9 cellular contexts compared by ENCODE assay signal in genomic region chr20:50848341-50848808, GRCh38. TPM values are rescaled to one million over a fixed set of nuclear protein-coding genes. Genes with fewer than 3 reads are reported as not detected.
DNase-seq lines count a peak whose midpoint lies in the region; ATAC-seq, FAIRE-seq and TF ChIP-seq lines count a peak whose summit lies in the region.
"Had no signal": no experiment of that assay in that cellular context is flagged by ENCODE, and none has a peak within 500 bp of the region (broad histone marks: within the 10 kb centered on the region; RNA-seq: fewer than 3 reads in every experiment).

No MANE protein-coding gene starts in this region.

- H3K9me3 Mint-ChIP-seq in WTC11 (no peaks in the 10 kb centered on the region), progenitor cell of endocrine pancreas (ENCODE audit: low read depth) (no peaks in the 10 kb centered on the region)

- H3K36me3 ChIP-seq in pancreas, result no peaks in the 10 kb centered on the region
- H3K36me3 ChIP-seq: Peyer's patch had no signal

- H3K4me3 Mint-ChIP-seq in WTC11, result no peak overlapping the region
- H3K4me3 Mint-ChIP-seq in progenitor cell of endocrine pancreas (ENCODE audit: low read depth), result no peak overlapping the region

- H3K27me3 Mint-ChIP-seq in WTC11 (ENCODE audit: low read depth), result no peaks in the 10 kb centered on the region
- H3K27me3 Mint-ChIP-seq in progenitor cell of endocrine pancreas, result peaks cover 6% of the 10 kb centered on the region

- no peak for FAIRE-seq in pancreas (lab: Jason Lieb, UNC)

- H3K27ac Mint-ChIP-seq in WTC11, result peak overlapping the region; percentile 83
- no peak overlapping the region for H3K27ac Mint-ChIP-seq in progenitor cell of endocrine pancreas

- no peaks in the 10 kb centered on the region for H3K27me3 ChIP-seq in pancreas
- H3K27me3 ChIP-seq: Peyer's patch had no signal

- 23 to 37% methylated on average over 8 of the region's 8 CpGs for WGBS in pancreas, 2 donors

- no peaks in the 10 kb centered on the region for H3K36me3 Mint-ChIP-seq in WTC11
- peaks cover 1% of the 10 kb centered on the region for H3K36me3 Mint-ChIP-seq in progenitor cell of endocrine pancreas (ENCODE audit: insufficient read depth)

- H3K4me1 Mint-ChIP-seq in WTC11 (peaks cover 30% of the 10 kb centered on the region), progenitor cell of endocrine pancreas (ENCODE audit: low read depth) (no peaks in the 10 kb centered on the region)

- H3K4me3 ChIP-seq in fibroblast of pulmonary artery (replicated peaks; ENCODE audit: low read depth, low read length) (no peak overlapping the region), pancreas (peak overlapping the region in 1 of 4 donors; percentile 25)
- H3K4me3 ChIP-seq: Peyer's patch had no signal

- DNase-seq in GM03348 (ENCODE audit: low spot score) (peak; percentile 23), WTC11 (ENCODE audit: low spot score) (no peak), fibroblast of pulmonary artery (ENCODE audit: low read depth) (peak; percentile 51), pancreas (peak in 4 of 6 donors; percentile 22 to 67 (median 52)), progenitor cell of endocrine pancreas (ENCODE audit: low spot score, unreplicated experiment) (no peak), Kasumi-1 (lab: John Stamatoyannopoulos, UW) (no peak), GM10248 (ENCODE audit: extremely low spot score) (no peak)
- no peak for DNase-seq in activated effector memory CD4-positive, alpha-beta T cell treated with Interleukin-2 at 50 U/mL for 16 hours

- ATAC-seq in WTC11, result no peak
- ATAC-seq in pancreas, result peak; percentile 57 to 74 (median 65)

- CTCF ChIA-PET in WTC11 (lab: Charles Lee) (interaction anchor here (0.9 to 2.4 kb wide), 7 partner anchors 30 to 260 kb away, joined by 3 to 11 read pairs (median 5); partner anchors contain the start of gene BCAS4), GM10248 (lab: Yijun Ruan, JAX) (interaction anchor here (0.9 to 3.0 kb wide), 5 partner anchors 17 to 144 kb away, joined by 3 to 11 read pairs (median 5); partner anchors contain the start of genes ADNP and BCAS4)

- H3K4me1 ChIP-seq in pancreas, result peaks cover 6 to 16% (median 13%) of the 10 kb centered on the region in 3 donors

- POLR2A ChIA-PET in WTC11 (lab: Charles Lee), result no interaction called here
- POLR2A ChIA-PET in GM10248 (lab: Yijun Ruan, JAX), result no interaction called here

- H3K27ac ChIP-seq in pancreas, result peak overlapping the region; percentile 66 to 76 (median 68)

- intact Hi-C loops in pancreas (cut with DNase I), result no loop called here

- H3K9me3 ChIP-seq in pancreas, result no peaks in the 10 kb centered on the region
- H3K9me3 ChIP-seq: Peyer's patch had no signal

- no peak for TF ChIP-seq CTCF in WTC11 (IDR thresholded peaks at IDR 0.05)
- no peak for TF ChIP-seq CTCF in fibroblast of pulmonary artery (IDR thresholded peaks at IDR 0.05; ENCODE audit: low read length, missing control alignments)
- TF ChIP-seq CTCF in pancreas (IDR thresholded peaks at IDR 0.05), result no peak
- TF ChIP-seq CTCF in progenitor cell of endocrine pancreas (IDR thresholded peaks at IDR 0.05; ENCODE audit: unreplicated experiment), result no peak
- TF ChIP-seq CTCF in GM10248 (IDR thresholded peaks at IDR 0.05; ENCODE audit: control extremely low read depth, extremely low read depth, low read depth, missing control alignments), result no peak

TF ChIP-seq in WTC11, 78 proteins besides CTCF, POLR2A, EP300 and RAD21 (continues in another document):
- TF ChIP-seq, protein P1, sequence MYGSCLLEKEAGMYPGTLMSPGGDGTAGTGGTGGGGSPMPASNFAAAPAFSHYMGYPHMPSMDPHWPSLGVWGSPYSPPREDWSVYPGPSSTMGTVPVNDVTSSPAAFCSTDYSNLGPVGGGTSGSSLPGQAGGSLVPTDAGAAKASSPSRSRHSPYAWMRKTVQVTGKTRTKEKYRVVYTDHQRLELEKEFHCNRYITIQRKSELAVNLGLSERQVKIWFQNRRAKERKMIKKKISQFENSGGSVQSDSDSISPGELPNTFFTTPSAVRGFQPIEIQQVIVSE (CRISPR knock-in tag; IDR thresholded peaks at IDR 0.05; ENCODE audit: borderline replicate concordance), result no peak
- TF ChIP-seq FOXP1 (CRISPR knock-in tag; IDR thresholded peaks at IDR 0.05; ENCODE audit: borderline replicate concordance) (no peak), PRRX2 (CRISPR knock-in tag; IDR thresholded peaks at IDR 0.05) (no peak), ETV6 (CRISPR knock-in tag; IDR thresholded peaks at IDR 0.05) (no peak), FOXK1 (CRISPR knock-in tag; IDR thresholded peaks at IDR 0.05) (no peak), ARID4B (CRISPR knock-in tag; IDR thresholded peaks at IDR 0.05; ENCODE audit: borderline replicate concordance) (no peak), CREB1 (CRISPR knock-in tag; IDR thresholded peaks at IDR 0.05) (no peak), OVOL2 (CRISPR knock-in tag; IDR thresholded peaks at IDR 0.05; ENCODE audit: borderline replicate concordance) (no peak), NFE2L1 (CRISPR knock-in tag; IDR thresholded peaks at IDR 0.05) (no peak), ZNF396 (CRISPR knock-in tag; IDR thresholded peaks at IDR 0.05; ENCODE audit: borderline replicate concordance) (no peak), ATF1 (CRISPR knock-in tag; IDR thresholded peaks at IDR 0.05) (no peak), ATF3 (CRISPR knock-in tag; conservative IDR thresholded peaks at IDR 0.05) (no peak), AFF4 (CRISPR knock-in tag; IDR thresholded peaks at IDR 0.05; ENCODE audit: borderline replicate concordance) (no peak), TCF7 (CRISPR knock-in tag; IDR thresholded peaks at IDR 0.05; ENCODE audit: low read depth) (no peak)

RNA-seq across cellular contexts. Expression of gene BCAS4, which starts 53.5 kb away (rescaled TPM):
- total RNA-seq in WTC11 (2021) (25.8 to 31.0 TPM (median 29.8 TPM) in 3 replicates), pancreas (1 to 10 TPM in 5 of 6 donors, under 1 TPM in 1; 0.85 to 1.9 (median 1.7) TPM), progenitor cell of endocrine pancreas (8.5 and 8.9 TPM in 2 replicates)
- 1 to 10 TPM; 2.0 to 4.8 TPM for polyA plus RNA-seq in pancreas

Comparison
In these comparisons a context has a peak if more than half of its experiments do, and no peak if none do; other contexts are left out.
1. DNase-seq: peak in GM03348 (single experiment), fibroblast of pulmonary artery (single experiment) and pancreas (4 of 6); none in WTC11 (single experiment), progenitor cell of endocrine pancreas (single experiment), Kasumi-1 (0 of 2), activated effector memory CD4-positive, alpha-beta T cell treated with Interleukin-2 at 50 U/mL for 16 hours (single experiment) and GM10248 (single experiment).